ENCODE assay signal across 8 cellular contexts in genomic region chr11:126062679-126063509, GRCh38. TPM values are rescaled to one million over a fixed set of nuclear protein-coding genes. Genes with fewer than 3 reads are reported as not detected.
DNase-seq lines count a peak whose midpoint lies in the region; ATAC-seq, FAIRE-seq and TF ChIP-seq lines count a peak whose summit lies in the region.

Gene CDON (minus strand): TSS chr11:126062866. CDS start chr11:126023476, 39,390 bp downstream.

- TF ChIP-seq CTCF in WERI-Rb-1 (IDR thresholded peaks at IDR 0.05; ENCODE audit: low read depth, low read length) = peak; percentile 23; the same call in 1 of the 2 replicates
- peak in 1 of 2 donors; percentile 10 for TF ChIP-seq CTCF in mammary epithelial cell (conservative IDR thresholded peaks at IDR 0.05 in 1 of 2, IDR thresholded peaks at IDR 0.05 in 1 of 2; ENCODE audit: extremely low read depth in 1 of 2, insufficient read depth in 1 of 2, low read depth in 1 of 2, low read length in 2 of 2)

- H3K9me3 ChIP-seq in WERI-Rb-1 (ENCODE audit: severe bottlenecking) (no peaks in the 10 kb centered on the region), mammary epithelial cell (replicated peaks; ENCODE audit: insufficient read depth, low read length) (no peaks in the 10 kb centered on the region), small intestine (ENCODE audit: control insufficient read depth, low read depth) (no peaks in the 10 kb centered on the region)

- intact Hi-C loops in mammary epithelial cell (cut with micrococcal nuclease) = loop anchor here (5.0 kb wide), 1 partner anchor 204 kb away; the partner anchor contains the start of genes FOXRED1 and SRPRA

- DNase-seq in ACHN = peak; percentile 91
- peak; percentile 92 for DNase-seq in NCI-H2196 treated with DMSO at 0.1 percent for 48 hours (lab: John Stamatoyannopoulos, UW; ENCODE audit: unreplicated experiment)
- DNase-seq in WERI-Rb-1 = peak; percentile 94
- peak; percentile 86 for DNase-seq in mammary epithelial cell
- peak; percentile 99 for DNase-seq in iPS-NIHi7 (ENCODE audit: extremely low spot score)
- peak; percentile 93 for DNase-seq in small intestine

- peak within 1 kb of the TSS; percentile 89 for H3K9ac ChIP-seq in mammary epithelial cell (ENCODE audit: insufficient read depth, low read length)

- peak within 1 kb of the TSS; percentile 85 for H3K4me3 ChIP-seq in WERI-Rb-1 (ENCODE audit: low read depth, low read length)
- peak within 1 kb of the TSS; percentile 56 to 67 (median 60) for H3K4me3 ChIP-seq in mammary epithelial cell (replicated peaks in 1 of 3; ENCODE audit: insufficient read depth in 1 of 3, low read depth in 2 of 3, low read length in 3 of 3)
- peak within 1 kb of the TSS; percentile 64 to 69 for H3K4me3 ChIP-seq in small intestine (ENCODE audit: low read depth in 1 of 2, low read length in 2 of 2)

- no peaks in the 10 kb centered on the region for H3K79me2 ChIP-seq in mammary epithelial cell (ENCODE audit: insufficient read depth, low read length)

- dilution Hi-C loops in mammary epithelial cell (cut with HindIII; ENCODE audit: low sequenced_read_pairs) = no loop called here

- no peaks in the 10 kb centered on the region for H4K20me1 ChIP-seq in mammary epithelial cell (ENCODE audit: insufficient read depth, low read length)

- CTCF ChIA-PET in mammary epithelial cell (lab: Charles Lee; ENCODE audit: low non-redundant PET) = no interaction called here

- H2AFZ ChIP-seq in mammary epithelial cell (ENCODE audit: low read depth, low read length) = peak within 1 kb of the TSS; percentile 99

- H3K27me3 ChIP-seq in WERI-Rb-1 (ENCODE audit: insufficient read depth, low read depth, severe bottlenecking) (no peaks in the 10 kb centered on the region), mammary epithelial cell (ENCODE audit: insufficient read depth, low read length) (no peaks in the 10 kb centered on the region), small intestine (ENCODE audit: control insufficient read depth in 2 of 2, insufficient read depth in 2 of 2, low read length in 2 of 2) (no peaks in the 10 kb centered on the region)

- peak within 1 kb of the TSS; percentile 96 for H3K4me2 ChIP-seq in mammary epithelial cell (ENCODE audit: insufficient read depth, low read depth, low read length)

- H3K27ac ChIP-seq in WERI-Rb-1 (peak within 1 kb of the TSS; percentile 99), mammary epithelial cell (ENCODE audit: insufficient read depth, low read depth, low read length) (peak within 1 kb of the TSS; percentile 95), small intestine (ENCODE audit: low read depth in 1 of 2, low read length in 1 of 2) (peak within 1 kb of the TSS; percentile 38 to 73)

- WGBS in mammary epithelial cell (ENCODE audit: low coverage, missing lambda C conversion rate) = 2% methylated on average over 9 of the region's 82 CpGs
- 0% methylated on average over 35 to 82 of the region's 82 CpGs for WGBS in small intestine, 3 donors

- BruUV-seq in mammary epithelial cell (replicated peaks; lab: Mats Ljungman, UMichigan) = no TSS peak

- H3K36me3 ChIP-seq in WERI-Rb-1 = no peaks in the 10 kb centered on the region
- H3K36me3 ChIP-seq in mammary epithelial cell (ENCODE audit: insufficient read depth, low read length) = no peaks in the 10 kb centered on the region
- H3K36me3 ChIP-seq in small intestine (ENCODE audit: control insufficient read depth in 2 of 2, insufficient read depth in 2 of 2, low read length in 2 of 2) = no peaks in the 10 kb centered on the region

- FAIRE-seq in small intestine (lab: Jason Lieb, UNC) = no peak

- in situ Hi-C loops in ACHN (cut with HindIII; ENCODE audit: low pct_ligation_motif_present, low pct_unique_long_range_greater_than_20kb, low sequenced_read_pairs) (no loop called here), mammary epithelial cell (cut with MboI; ENCODE audit: low sequenced_read_pairs in 2 of 2) (loop anchor here in 1 of 2 donors (25.0 kb wide), 1 partner anchor 126 kb away; the partner anchor contains the start of gene VSIG10L2)

- peak; percentile 98 for ATAC-seq in GM18909 (IDR thresholded peaks at IDR 0.05; ENCODE audit: poor library complexity, unreplicated experiment)
- ATAC-seq in HG03159 (IDR thresholded peaks at IDR 0.05; ENCODE audit: unreplicated experiment) = peak; percentile 96

- H3K4me1 ChIP-seq in mammary epithelial cell (ENCODE audit: insufficient read depth, low read length) = peaks cover 4% of the 10 kb centered on the region
- peaks cover 0 to 2% of the 10 kb centered on the region in 2 donors for H3K4me1 ChIP-seq in small intestine (ENCODE audit: control insufficient read depth in 2 of 2, insufficient read depth in 1 of 2, low read depth in 1 of 2, low read length in 1 of 2)

RNA-seq across cellular contexts. Expression of gene CDON, which starts in this region (rescaled TPM):
- 1 to 10 TPM; 1.9 to 3.8 TPM for total RNA-seq in mammary epithelial cell
- 1.6 TPM for polyA plus RNA-seq in mammary epithelial cell
- polyA minus RNA-seq in mammary epithelial cell = not detected
- polyA plus RNA-seq in small intestine = 1 to 10 TPM in 1 of 3 donors, not detected in 2; 1.7 TPM

Comparison
In these comparisons a context has a peak if more than half of its experiments do, and no peak if none do; other contexts are left out.
1. Peak in every context shown above with its lines: DNase-seq, ATAC-seq, H3K4me3 ChIP-seq and H3K27ac ChIP-seq.